In the genomic region with DNA sequence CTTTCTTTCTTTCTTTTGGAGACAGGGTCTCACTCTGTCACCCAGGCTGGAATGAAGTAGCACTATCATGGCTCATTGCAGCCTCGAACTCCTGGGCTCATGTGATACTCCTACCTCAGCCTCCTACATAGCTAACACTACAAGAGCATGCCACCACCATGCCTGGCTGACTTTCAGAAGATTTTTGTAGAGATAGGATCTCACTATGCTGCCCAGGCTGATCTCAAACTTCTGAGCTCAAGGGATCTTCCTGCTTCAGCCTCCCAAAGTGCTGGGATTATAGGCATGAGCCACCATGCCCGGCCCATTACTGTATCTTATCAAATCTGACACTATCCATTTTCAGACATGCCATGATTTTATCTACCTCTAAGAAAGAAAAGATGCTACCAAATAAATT, we compare ENCODE assay signal across 34 cellular contexts.
"Had no signal": no experiment of that assay in that cellular context is flagged by ENCODE, and none has a peak within 500 bp of the region (broad histone marks: within the 10 kb centered on the region; RNA-seq: fewer than 3 reads in every experiment).

No MANE protein-coding gene starts in this region.

- ATAC-seq: activated CD4-positive, alpha-beta T cell treated with anti-CD3 and anti-CD28 coated beads for 36 hours; activated CD8-positive, alpha-beta memory T cell treated with anti-CD3 and anti-CD28 coated beads, Interleukin-2, amount 10 ng/mL, durations not matched to agents 7 days and 5 days; activated CD8-positive, alpha-beta T cell treated with anti-CD3 and anti-CD28 coated beads, Interleukin-2, amount 10 ng/mL, durations not matched to agents 7 days and 5 days; activated naive CD8-positive, alpha-beta T cell treated with anti-CD3 and anti-CD28 coated beads, Interleukin-2, amount 50 U/mL, for 24 hours; body of pancreas; effector memory CD8-positive, alpha-beta T cell; foreskin keratinocyte; gastrocnemius medialis; T-helper 17 cell had no signal

- H3K4me3 Mint-ChIP-seq: activated CD4-positive, alpha-beta memory T cell treated with anti-CD3 and anti-CD28 coated beads for 36 hours; activated CD4-positive, alpha-beta T cell treated with anti-CD3 and anti-CD28 coated beads for 36 hours; activated CD4-positive, alpha-beta T cell treated with anti-CD3 and anti-CD28 coated beads, Interleukin-2, amount 10 ng/mL, durations not matched to agents 24 days and 14 days; activated CD8-positive, alpha-beta memory T cell treated with anti-CD3 and anti-CD28 coated beads, Interleukin-2, amount 10 ng/mL, durations not matched to agents 7 days and 5 days; activated CD8-positive, alpha-beta T cell treated with anti-CD3 and anti-CD28 coated beads, Interleukin-2, amount 10 ng/mL, durations not matched to agents 7 days and 5 days; activated naive CD4-positive, alpha-beta T cell treated with anti-CD3 and anti-CD28 coated beads, Interleukin-2, amount 50 U/mL, for 24 hours; activated naive CD8-positive, alpha-beta T cell treated with anti-CD3 and anti-CD28 coated beads for 36 hours; activated naive CD8-positive, alpha-beta T cell treated with anti-CD3 and anti-CD28 coated beads, Interleukin-2, amount 50 U/mL, for 24 hours; activated T-helper 1 cell treated with anti-CD3 and anti-CD28 coated beads, Interleukin-12 subunit alpha, Interleukin-12 subunit beta, Interleukin-2, Interleukin-4 antibody, amounts not matched to agents 30 ng/mL and 10 ng/mL and 1 ng/mL, durations not matched to agents 14 hours and 24 hours and 36 hours; effector memory CD8-positive, alpha-beta T cell; T-helper 17 cell; T-helper 2 cell treated with Interferon-gamma antibody and Interleukin-4, amounts not matched to agents 5 μg/mL and 100 μg/mL, for 36 hours had no signal

- H3K27me3 Mint-ChIP-seq: activated CD4-positive, alpha-beta memory T cell treated with anti-CD3 and anti-CD28 coated beads for 36 hours; activated CD4-positive, alpha-beta T cell treated with anti-CD3 and anti-CD28 coated beads for 36 hours; activated CD4-positive, alpha-beta T cell treated with anti-CD3 and anti-CD28 coated beads, Interleukin-2, amount 10 ng/mL, durations not matched to agents 24 days and 14 days; activated CD8-positive, alpha-beta memory T cell treated with anti-CD3 and anti-CD28 coated beads, Interleukin-2, amount 10 ng/mL, durations not matched to agents 7 days and 5 days; activated naive CD4-positive, alpha-beta T cell treated with anti-CD3 and anti-CD28 coated beads, Interleukin-2, amount 50 U/mL, for 24 hours; activated naive CD8-positive, alpha-beta T cell treated with anti-CD3 and anti-CD28 coated beads for 36 hours; activated naive CD8-positive, alpha-beta T cell treated with anti-CD3 and anti-CD28 coated beads, Interleukin-2, amount 50 U/mL, for 24 hours; effector memory CD8-positive, alpha-beta T cell; T-helper 17 cell had no signal

- H3K4me3 ChIP-seq: adrenal gland, body of pancreas, esophagus muscularis mucosa, gastrocnemius medialis had no signal

- H3K4me1 Mint-ChIP-seq: activated CD4-positive, alpha-beta T cell treated with anti-CD3 and anti-CD28 coated beads for 36 hours; activated CD8-positive, alpha-beta memory T cell treated with anti-CD3 and anti-CD28 coated beads, Interleukin-2, amount 10 ng/mL, durations not matched to agents 7 days and 5 days had no signal

- H3K36me3 ChIP-seq: adrenal gland had no signal

- H3K27ac Mint-ChIP-seq: activated CD4-positive, alpha-beta memory T cell treated with anti-CD3 and anti-CD28 coated beads for 36 hours; activated CD4-positive, alpha-beta T cell treated with anti-CD3 and anti-CD28 coated beads for 36 hours; activated CD4-positive, alpha-beta T cell treated with anti-CD3 and anti-CD28 coated beads, Interleukin-2, amount 10 ng/mL, durations not matched to agents 24 days and 14 days; activated CD8-positive, alpha-beta memory T cell treated with anti-CD3 and anti-CD28 coated beads, Interleukin-2, amount 10 ng/mL, durations not matched to agents 7 days and 5 days; activated CD8-positive, alpha-beta T cell treated with anti-CD3 and anti-CD28 coated beads, Interleukin-2, amount 10 ng/mL, durations not matched to agents 7 days and 5 days; activated naive CD8-positive, alpha-beta T cell treated with anti-CD3 and anti-CD28 coated beads for 36 hours; activated naive CD8-positive, alpha-beta T cell treated with anti-CD3 and anti-CD28 coated beads, Interleukin-2, amount 50 U/mL, for 24 hours; activated T-helper 1 cell treated with anti-CD3 and anti-CD28 coated beads, Interleukin-12 subunit alpha, Interleukin-12 subunit beta, Interleukin-2, Interleukin-4 antibody, amounts not matched to agents 30 ng/mL and 10 ng/mL and 1 ng/mL, durations not matched to agents 14 hours and 24 hours and 36 hours; T-helper 17 cell; T-helper 2 cell treated with Interferon-gamma antibody and Interleukin-4, amounts not matched to agents 5 μg/mL and 100 μg/mL, for 36 hours had no signal

- DNase-seq: activated CD4-positive, alpha-beta memory T cell treated with anti-CD3 and anti-CD28 coated beads for 36 hours; activated CD4-positive, alpha-beta T cell treated with anti-CD3 and anti-CD28 coated beads for 36 hours; activated CD4-positive, alpha-beta T cell treated with anti-CD3 and anti-CD28 coated beads, Interleukin-2, amount 10 ng/mL, durations not matched to agents 24 days and 14 days; activated CD4-positive, CD25-positive, alpha-beta regulatory T cell; activated CD4-positive, CD25-positive, alpha-beta regulatory T cell treated with anti-CD3 and anti-CD28 coated beads, Interleukin-2, amount 50 U/mL, for 72 hours; activated CD8-positive, alpha-beta memory T cell treated with anti-CD3 and anti-CD28 coated beads, Interleukin-2, amount 10 ng/mL, durations not matched to agents 7 days and 5 days; activated CD8-positive, alpha-beta memory T cell treated with anti-CD3 and anti-CD28 coated beads, Interleukin-2, amount 50 U/mL, for 4 hours; activated CD8-positive, alpha-beta T cell treated with anti-CD3 and anti-CD28 coated beads, Interleukin-2, amount 10 ng/mL, durations not matched to agents 7 days and 5 days; activated gamma-delta T cell; activated naive CD4-positive, alpha-beta T cell treated with Interleukin-2 at 50 U/mL for 16 hours; activated naive CD8-positive, alpha-beta T cell treated with anti-CD3 and anti-CD28 coated beads for 36 hours; activated naive CD8-positive, alpha-beta T cell treated with anti-CD3 and anti-CD28 coated beads, Interleukin-2, amount 50 U/mL, for 24 hours; activated T-cell treated with anti-CD3 and anti-CD28 coated beads, Interleukin-2, amount 50 U/mL, for 1 hour; activated T-cell treated with anti-CD3 and anti-CD28 coated beads, Interleukin-2, amount 50 U/mL, for 48 hours; adrenal gland; amygdala; aorta; body of pancreas; caudate nucleus; cortex of kidney; dermis blood vessel endothelial cell; effector CD4-positive, alpha-beta T cell; effector memory CD8-positive, alpha-beta T cell; erythroblast; foreskin keratinocyte; gastrocnemius medialis; glutamatergic neuron; T-helper 1 cell; T-helper 17 cell; T1000 had no signal

- H3K9me3 ChIP-seq: adrenal gland, body of pancreas, esophagus muscularis mucosa, gastrocnemius medialis had no signal

- H3K9me3 Mint-ChIP-seq: activated CD4-positive, alpha-beta memory T cell treated with anti-CD3 and anti-CD28 coated beads for 36 hours; activated CD4-positive, alpha-beta T cell treated with anti-CD3 and anti-CD28 coated beads, Interleukin-2, amount 10 ng/mL, durations not matched to agents 24 days and 14 days; activated naive CD4-positive, alpha-beta T cell treated with anti-CD3 and anti-CD28 coated beads, Interleukin-2, amount 50 U/mL, for 24 hours; activated naive CD8-positive, alpha-beta T cell treated with anti-CD3 and anti-CD28 coated beads for 36 hours; activated naive CD8-positive, alpha-beta T cell treated with anti-CD3 and anti-CD28 coated beads, Interleukin-2, amount 50 U/mL, for 24 hours; activated T-helper 1 cell treated with anti-CD3 and anti-CD28 coated beads, Interleukin-12 subunit alpha, Interleukin-12 subunit beta, Interleukin-2, Interleukin-4 antibody, amounts not matched to agents 30 ng/mL and 10 ng/mL and 1 ng/mL, durations not matched to agents 14 hours and 24 hours and 36 hours; effector memory CD8-positive, alpha-beta T cell; T-helper 2 cell treated with Interferon-gamma antibody and Interleukin-4, amounts not matched to agents 5 μg/mL and 100 μg/mL, for 36 hours had no signal

- H3K27me3 ChIP-seq: adrenal gland, body of pancreas, esophagus muscularis mucosa, foreskin keratinocyte, gastrocnemius medialis had no signal

- H3K4me1 ChIP-seq: body of pancreas, esophagus muscularis mucosa, foreskin keratinocyte, gastrocnemius medialis had no signal

- H3K27ac ChIP-seq: adrenal gland, body of pancreas, esophagus muscularis mucosa, foreskin keratinocyte, gastrocnemius medialis had no signal
